In genomic region chr7:901388-902154, GRCh38 we compare ENCODE assay signal across 8 cellular contexts. TPM values are rescaled to one million over a fixed set of nuclear protein-coding genes. Genes with fewer than 3 reads are reported as not detected.
A peak's percentile ranks its signal among the peaks of the same experiment; 100 is the strongest.
DNase-seq lines count a peak whose midpoint lies in the region; ATAC-seq and TF ChIP-seq lines count a peak whose summit lies in the region.

No MANE protein-coding gene starts in this region.

- H3F3A ChIP-seq in SK-N-SH (replicated peaks; ENCODE audit: insufficient read depth), result peaks cover 4% of the 10 kb centered on the region

- WGBS in SK-N-SH (ENCODE audit: low lambda C conversion rate), result 6% methylated on average over 19 of the region's 24 CpGs

- H3K27me3 ChIP-seq in Karpas-422 (ENCODE audit: low read length) (no peaks in the 10 kb centered on the region), SK-N-SH (ENCODE audit: insufficient read depth) (no peaks in the 10 kb centered on the region), layer of hippocampus (ENCODE audit: control insufficient read depth, insufficient read depth, low read length) (no peaks in the 10 kb centered on the region)

- H3K36me3 ChIP-seq in Karpas-422 (ENCODE audit: insufficient read depth, low read length) (no peaks in the 10 kb centered on the region), SK-N-SH (replicated peaks in 1 of 2; ENCODE audit: control insufficient read depth in 1 of 2, insufficient read depth in 2 of 2, low read length in 1 of 2) (peaks cover 0 to 12% of the 10 kb centered on the region in 2 experiments)

- POLR2A ChIA-PET in SK-N-SH (lab: Yijun Ruan, JAX), result interaction anchor here (0.5 to 1.5 kb wide), 4 partner anchors 8 to 134 kb away, joined by 3 to 5 read pairs (median 4); partner anchors contain the start of gene GET4

- H3K9ac ChIP-seq in Karpas-422 (ENCODE audit: low read length) (no peak overlapping the region), SK-N-SH (0 out of 2 replicates have a peak overlapping the region, but pooled peaks have one; percentile 2)

- TF ChIP-seq EP300 in SK-N-SH (IDR thresholded peaks at IDR 0.05; ENCODE audit: borderline replicate concordance in 1 of 2, low read depth in 1 of 2, low read length in 1 of 2), result no peak

- ATAC-seq in GM18511 (IDR thresholded peaks at IDR 0.05; ENCODE audit: unreplicated experiment), result no peak
- no peak for ATAC-seq in GM21360 (IDR thresholded peaks at IDR 0.05; ENCODE audit: unreplicated experiment)

- H3K79me2 ChIP-seq in Karpas-422 (ENCODE audit: low read length), result no peaks in the 10 kb centered on the region
- no peaks in the 10 kb centered on the region for H3K79me2 ChIP-seq in SK-N-SH (ENCODE audit: insufficient read depth)

- H3K9me2 ChIP-seq in Karpas-422 (replicated peaks; ENCODE audit: insufficient read depth, low read length) (no peaks in the 10 kb centered on the region), SK-N-SH (no peaks in the 10 kb centered on the region)

- H3K9me3 ChIP-seq in Karpas-422 (ENCODE audit: low read length) (no peaks in the 10 kb centered on the region), SK-N-SH (no peaks in the 10 kb centered on the region)

- no peak for TF ChIP-seq RAD21 in SK-N-SH (IDR thresholded peaks at IDR 0.05; ENCODE audit: low read length)

- CTCF ChIA-PET in SK-N-SH (lab: Yijun Ruan, JAX), result interaction anchor here (0.7 to 3.6 kb wide), 9 partner anchors 8 to 580 kb away, joined by 3 to 15 read pairs (median 4); partner anchors contain the start of gene GPR146

- H3K27ac ChIP-seq in Karpas-422 (ENCODE audit: low read length) (no peak overlapping the region), SK-N-SH (ENCODE audit: low read depth in 2 of 2, low read length in 1 of 2) (peak overlapping the region in 1 of 2 experiments; percentile 39; a peak in 1 of 4 replicates), layer of hippocampus (ENCODE audit: low read depth, low read length) (peak overlapping the region; percentile 62)

- in situ Hi-C loops in G401 (cut with HindIII; ENCODE audit: low sequenced_read_pairs), result no loop called here

- TF ChIP-seq CTCF in SK-N-SH (IDR thresholded peaks at IDR 0.05), result no peak

- no peak overlapping the region for H3K4me3 ChIP-seq in Karpas-422 (ENCODE audit: low read length)
- peak overlapping the region in 1 of 2 experiments; percentile 25; a peak in 1 of 4 replicates for H3K4me3 ChIP-seq in SK-N-SH (ENCODE audit: low read depth in 2 of 2, low read length in 1 of 2)

- H4K20me1 ChIP-seq in Karpas-422 (ENCODE audit: insufficient read depth, low read depth, low read length) (peaks cover 5% of the 10 kb centered on the region; the same call in 1 of the 2 replicates), SK-N-SH (ENCODE audit: insufficient read depth) (no peaks in the 10 kb centered on the region)

- H3K4me2 ChIP-seq in Karpas-422 (ENCODE audit: low read depth, low read length, poor library complexity, severe bottlenecking) (no peak overlapping the region), SK-N-SH (peak overlapping the region; percentile 57)

- no peak overlapping the region for H2AFZ ChIP-seq in Karpas-422 (ENCODE audit: low read length)
- peak overlapping the region; percentile 84; the same call in 1 of the 2 replicates for H2AFZ ChIP-seq in SK-N-SH (ENCODE audit: low read depth)

- DNase-seq in G401 (ENCODE audit: low spot score), result peak; percentile 40
- peak; percentile 94 for DNase-seq in Karpas-422
- peak; percentile 100 for DNase-seq in SK-N-SH
- DNase-seq in cerebellum (ENCODE audit: low spot score), result peak; percentile 55
- peak; percentile 30 to 55 for DNase-seq in stimulated activated CD8-positive, alpha-beta memory T cell treated with anti-CD3 and anti-CD28 coated beads, Interleukin-7, amount 100 ng/mL, for 48 hours (ENCODE audit: extremely low read depth in 1 of 2, low read depth in 1 of 2)

- no peaks in the 10 kb centered on the region for H3K4me1 ChIP-seq in Karpas-422 (ENCODE audit: low read length)
- peaks cover 14 to 19% of the 10 kb centered on the region in 2 experiments; a peak in 3 of 4 replicates for H3K4me1 ChIP-seq in SK-N-SH (ENCODE audit: control insufficient read depth in 1 of 2, insufficient read depth in 2 of 2, low read depth in 1 of 2, low read length in 1 of 2)

TF ChIP-seq in SK-N-SH, 30 proteins besides CTCF, POLR2A, EP300 and RAD21:
- TF ChIP-seq NFIC (IDR thresholded peaks at IDR 0.05; ENCODE audit: borderline replicate concordance) (peak; percentile 48; the same call in 1 of the 2 replicates), YY1 (IDR thresholded peaks at IDR 0.05; ENCODE audit: low read depth) (no peak), POLR2AphosphoS5 (IDR thresholded peaks at IDR 0.05; ENCODE audit: low read depth, low read length) (0 out of 2 replicates have a peak, but pooled peaks have one; percentile 19), FOXJ3 (CRISPR knock-in tag; IDR thresholded peaks at IDR 0.05) (no peak)

RNA-seq across cellular contexts. Expression of gene GET4, which starts 25.2 kb away (rescaled TPM):
- total RNA-seq in G401 (2014; rRNA removed; shearing (Covaris generic)), result 98.5 and 102 TPM in 2 replicates
- 16.2 and 33.3 TPM in 2 replicates for total RNA-seq in Karpas-422 (2014; rRNA removed; shearing (Covaris generic); ENCODE audit: low replicate concordance)
- polyA plus RNA-seq in SK-N-SH (2012; rRNA removed), result 63.1 and 65.4 TPM in 2 replicates
- polyA plus RNA-seq in SK-N-SH (2012; cell fraction: cytosol; rRNA removed), result 20.4 and 32.7 TPM in 2 replicates
- polyA plus RNA-seq in SK-N-SH (2012; cell fraction: nucleus; rRNA removed), result 341 and 380 TPM in 2 replicates
- total RNA-seq in cerebellum, result 15.7 TPM

RNA-seq across cellular contexts. Expression of gene ADAP1, which starts 52.9 kb away (rescaled TPM):
- 11.7 and 21.3 TPM in 2 replicates for total RNA-seq in G401 (2014; rRNA removed; shearing (Covaris generic))
- total RNA-seq in Karpas-422 (2014; rRNA removed; shearing (Covaris generic); ENCODE audit: low replicate concordance), result not detected in 2 replicates
- polyA plus RNA-seq in SK-N-SH (2012; rRNA removed), result 3.2 and 5.4 TPM in 2 replicates
- polyA plus RNA-seq in SK-N-SH (2012; cell fraction: cytosol; rRNA removed), result 2.0 and 2.8 TPM in 2 replicates
- 8.1 and 8.6 TPM in 2 replicates for polyA plus RNA-seq in SK-N-SH (2012; cell fraction: nucleus; rRNA removed)
- total RNA-seq in cerebellum, result 16.2 TPM

Comparison
In these comparisons a context has a peak if more than half of its experiments do, and no peak if none do; other contexts are left out.
1. DNase-seq: peak in every context shown above with its lines; median percentile 100 in SK-N-SH; 94 in Karpas-422; 55 in cerebellum; 42 in stimulated activated CD8-positive, alpha-beta memory T cell treated with anti-CD3 and anti-CD28 coated beads, Interleukin-7, amount 100 ng/mL, for 48 hours; 40 in G401.
2. RNA of gene ADAP1, which starts 52.9 kb away (total RNA-seq): 16.2 TPM in cerebellum (single experiment) and 11.7 to 21.3 TPM in G401; not detected in Karpas-422; every median in the first group is over 10 times any median in the second.